Comparison of ENCODE assay signal across 2 cellular contexts in the genomic region with DNA sequence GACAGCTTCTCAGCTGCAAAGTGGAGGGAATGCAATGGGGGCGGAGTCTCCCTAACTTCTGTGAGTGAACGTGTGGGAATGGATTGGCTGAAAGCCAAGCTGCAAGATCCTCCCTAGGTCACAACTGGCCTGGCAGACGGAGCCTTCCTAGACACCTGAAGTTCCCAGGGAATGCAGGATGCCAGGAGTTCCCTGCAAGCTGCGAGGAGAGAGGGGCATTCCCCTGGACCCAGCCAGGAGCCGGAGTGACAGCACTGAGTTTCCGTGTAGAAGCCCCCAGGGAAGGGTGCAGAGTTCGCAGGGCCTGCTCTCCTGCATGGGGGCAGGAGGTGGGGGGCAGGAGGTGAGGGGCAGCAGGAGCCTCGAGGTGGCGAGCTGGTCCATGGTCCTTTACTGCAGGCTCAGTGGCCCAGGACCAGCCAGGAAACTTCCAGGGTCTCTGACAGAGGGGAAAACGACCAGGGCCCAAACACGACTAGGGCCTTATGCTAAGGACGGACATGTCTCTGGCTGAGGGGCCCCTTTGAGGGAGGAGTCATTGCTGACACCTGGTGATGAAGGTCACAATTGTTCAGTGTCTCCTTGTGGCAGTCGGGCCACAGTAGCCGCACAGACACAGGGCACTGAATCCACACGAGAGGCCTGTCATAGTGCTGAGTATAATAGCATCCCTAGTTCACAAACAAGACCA.
TF ChIP-seq lines count a peak whose summit lies in the region.

No MANE protein-coding gene starts in this region.

TF ChIP-seq in GM23338, 12 proteins besides CTCF, POLR2A, EP300 and RAD21 (continues in another document):
- TF ChIP-seq, protein P1, sequence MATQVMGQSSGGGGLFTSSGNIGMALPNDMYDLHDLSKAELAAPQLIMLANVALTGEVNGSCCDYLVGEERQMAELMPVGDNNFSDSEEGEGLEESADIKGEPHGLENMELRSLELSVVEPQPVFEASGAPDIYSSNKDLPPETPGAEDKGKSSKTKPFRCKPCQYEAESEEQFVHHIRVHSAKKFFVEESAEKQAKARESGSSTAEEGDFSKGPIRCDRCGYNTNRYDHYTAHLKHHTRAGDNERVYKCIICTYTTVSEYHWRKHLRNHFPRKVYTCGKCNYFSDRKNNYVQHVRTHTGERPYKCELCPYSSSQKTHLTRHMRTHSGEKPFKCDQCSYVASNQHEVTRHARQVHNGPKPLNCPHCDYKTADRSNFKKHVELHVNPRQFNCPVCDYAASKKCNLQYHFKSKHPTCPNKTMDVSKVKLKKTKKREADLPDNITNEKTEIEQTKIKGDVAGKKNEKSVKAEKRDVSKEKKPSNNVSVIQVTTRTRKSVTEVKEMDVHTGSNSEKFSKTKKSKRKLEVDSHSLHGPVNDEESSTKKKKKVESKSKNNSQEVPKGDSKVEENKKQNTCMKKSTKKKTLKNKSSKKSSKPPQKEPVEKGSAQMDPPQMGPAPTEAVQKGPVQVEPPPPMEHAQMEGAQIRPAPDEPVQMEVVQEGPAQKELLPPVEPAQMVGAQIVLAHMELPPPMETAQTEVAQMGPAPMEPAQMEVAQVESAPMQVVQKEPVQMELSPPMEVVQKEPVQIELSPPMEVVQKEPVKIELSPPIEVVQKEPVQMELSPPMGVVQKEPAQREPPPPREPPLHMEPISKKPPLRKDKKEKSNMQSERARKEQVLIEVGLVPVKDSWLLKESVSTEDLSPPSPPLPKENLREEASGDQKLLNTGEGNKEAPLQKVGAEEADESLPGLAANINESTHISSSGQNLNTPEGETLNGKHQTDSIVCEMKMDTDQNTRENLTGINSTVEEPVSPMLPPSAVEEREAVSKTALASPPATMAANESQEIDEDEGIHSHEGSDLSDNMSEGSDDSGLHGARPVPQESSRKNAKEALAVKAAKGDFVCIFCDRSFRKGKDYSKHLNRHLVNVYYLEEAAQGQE (IDR thresholded peaks at IDR 0.05; ENCODE audit: unreplicated experiment) = no peak
- TF ChIP-seq POLR2AphosphoS5 (IDR thresholded peaks at IDR 0.05; ENCODE audit: low read depth) = no peak
- TF ChIP-seq ZNF331 (CRISPR knock-in tag; IDR thresholded peaks at IDR 0.05; ENCODE audit: low read depth) = no peak
- TF ChIP-seq, protein P2, sequence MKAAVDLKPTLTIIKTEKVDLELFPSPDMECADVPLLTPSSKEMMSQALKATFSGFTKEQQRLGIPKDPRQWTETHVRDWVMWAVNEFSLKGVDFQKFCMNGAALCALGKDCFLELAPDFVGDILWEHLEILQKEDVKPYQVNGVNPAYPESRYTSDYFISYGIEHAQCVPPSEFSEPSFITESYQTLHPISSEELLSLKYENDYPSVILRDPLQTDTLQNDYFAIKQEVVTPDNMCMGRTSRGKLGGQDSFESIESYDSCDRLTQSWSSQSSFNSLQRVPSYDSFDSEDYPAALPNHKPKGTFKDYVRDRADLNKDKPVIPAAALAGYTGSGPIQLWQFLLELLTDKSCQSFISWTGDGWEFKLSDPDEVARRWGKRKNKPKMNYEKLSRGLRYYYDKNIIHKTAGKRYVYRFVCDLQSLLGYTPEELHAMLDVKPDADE (IDR thresholded peaks at IDR 0.05) = no peak
- no peak for TF ChIP-seq CREB1 (CRISPR knock-in tag; IDR thresholded peaks at IDR 0.05; ENCODE audit: low read depth)
- TF ChIP-seq NANOG (IDR thresholded peaks at IDR 0.05; ENCODE audit: borderline replicate concordance) = no peak
- TF ChIP-seq, protein P3, sequence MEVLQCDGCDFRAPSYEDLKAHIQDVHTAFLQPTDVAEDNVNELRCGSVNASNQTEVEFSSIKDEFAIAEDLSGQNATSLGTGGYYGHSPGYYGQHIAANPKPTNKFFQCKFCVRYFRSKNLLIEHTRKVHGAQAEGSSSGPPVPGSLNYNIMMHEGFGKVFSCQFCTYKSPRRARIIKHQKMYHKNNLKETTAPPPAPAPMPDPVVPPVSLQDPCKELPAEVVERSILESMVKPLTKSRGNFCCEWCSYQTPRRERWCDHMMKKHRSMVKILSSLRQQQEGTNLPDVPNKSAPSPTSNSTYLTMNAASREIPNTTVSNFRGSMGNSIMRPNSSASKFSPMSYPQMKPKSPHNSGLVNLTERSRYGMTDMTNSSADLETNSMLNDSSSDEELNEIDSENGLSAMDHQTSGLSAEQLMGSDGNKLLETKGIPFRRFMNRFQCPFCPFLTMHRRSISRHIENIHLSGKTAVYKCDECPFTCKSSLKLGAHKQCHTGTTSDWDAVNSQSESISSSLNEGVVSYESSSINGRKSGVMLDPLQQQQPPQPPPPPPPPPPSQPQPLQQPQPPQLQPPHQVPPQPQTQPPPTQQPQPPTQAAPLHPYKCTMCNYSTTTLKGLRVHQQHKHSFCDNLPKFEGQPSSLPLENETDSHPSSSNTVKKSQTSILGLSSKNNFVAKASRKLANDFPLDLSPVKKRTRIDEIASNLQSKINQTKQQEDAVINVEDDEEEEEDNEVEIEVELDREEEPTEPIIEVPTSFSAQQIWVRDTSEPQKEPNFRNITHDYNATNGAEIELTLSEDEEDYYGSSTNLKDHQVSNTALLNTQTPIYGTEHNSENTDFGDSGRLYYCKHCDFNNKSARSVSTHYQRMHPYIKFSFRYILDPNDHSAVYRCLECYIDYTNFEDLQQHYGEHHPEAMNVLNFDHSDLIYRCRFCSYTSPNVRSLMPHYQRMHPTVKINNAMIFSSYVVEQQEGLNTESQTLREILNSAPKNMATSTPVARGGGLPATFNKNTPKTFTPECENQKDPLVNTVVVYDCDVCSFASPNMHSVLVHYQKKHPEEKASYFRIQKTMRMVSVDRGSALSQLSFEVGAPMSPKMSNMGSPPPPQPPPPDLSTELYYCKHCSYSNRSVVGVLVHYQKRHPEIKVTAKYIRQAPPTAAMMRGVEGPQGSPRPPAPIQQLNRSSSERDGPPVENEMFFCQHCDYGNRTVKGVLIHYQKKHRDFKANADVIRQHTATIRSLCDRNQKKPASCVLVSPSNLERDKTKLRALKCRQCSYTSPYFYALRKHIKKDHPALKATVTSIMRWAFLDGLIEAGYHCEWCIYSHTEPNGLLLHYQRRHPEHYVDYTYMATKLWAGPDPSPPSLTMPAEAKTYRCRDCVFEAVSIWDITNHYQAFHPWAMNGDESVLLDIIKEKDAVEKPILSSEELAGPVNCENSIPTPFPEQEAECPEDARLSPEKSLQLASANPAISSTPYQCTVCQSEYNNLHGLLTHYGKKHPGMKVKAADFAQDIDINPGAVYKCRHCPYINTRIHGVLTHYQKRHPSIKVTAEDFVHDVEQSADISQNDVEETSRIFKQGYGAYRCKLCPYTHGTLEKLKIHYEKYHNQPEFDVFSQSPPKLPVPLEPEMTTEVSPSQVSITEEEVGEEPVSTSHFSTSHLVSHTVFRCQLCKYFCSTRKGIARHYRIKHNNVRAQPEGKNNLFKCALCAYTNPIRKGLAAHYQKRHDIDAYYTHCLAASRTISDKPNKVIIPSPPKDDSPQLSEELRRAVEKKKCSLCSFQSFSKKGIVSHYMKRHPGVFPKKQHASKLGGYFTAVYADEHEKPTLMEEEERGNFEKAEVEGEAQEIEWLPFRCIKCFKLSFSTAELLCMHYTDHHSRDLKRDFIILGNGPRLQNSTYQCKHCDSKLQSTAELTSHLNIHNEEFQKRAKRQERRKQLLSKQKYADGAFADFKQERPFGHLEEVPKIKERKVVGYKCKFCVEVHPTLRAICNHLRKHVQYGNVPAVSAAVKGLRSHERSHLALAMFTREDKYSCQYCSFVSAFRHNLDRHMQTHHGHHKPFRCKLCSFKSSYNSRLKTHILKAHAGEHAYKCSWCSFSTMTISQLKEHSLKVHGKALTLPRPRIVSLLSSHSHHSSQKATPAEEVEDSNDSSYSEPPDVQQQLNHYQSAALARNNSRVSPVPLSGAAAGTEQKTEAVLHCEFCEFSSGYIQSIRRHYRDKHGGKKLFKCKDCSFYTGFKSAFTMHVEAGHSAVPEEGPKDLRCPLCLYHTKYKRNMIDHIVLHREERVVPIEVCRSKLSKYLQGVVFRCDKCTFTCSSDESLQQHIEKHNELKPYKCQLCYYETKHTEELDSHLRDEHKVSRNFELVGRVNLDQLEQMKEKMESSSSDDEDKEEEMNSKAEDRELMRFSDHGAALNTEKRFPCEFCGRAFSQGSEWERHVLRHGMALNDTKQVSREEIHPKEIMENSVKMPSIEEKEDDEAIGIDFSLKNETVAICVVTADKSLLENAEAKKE (CRISPR knock-in tag; IDR thresholded peaks at IDR 0.05) = no peak
- no peak for TF ChIP-seq EZH2 (IDR thresholded peaks at IDR 0.05; ENCODE audit: low read depth, unreplicated experiment)

TF ChIP-seq in IMR-90, 13 proteins besides CTCF, POLR2A, EP300 and RAD21:
- TF ChIP-seq FOS (IDR thresholded peaks at IDR 0.05; ENCODE audit: low read depth, low read length) (no peak), MXI1 (IDR thresholded peaks at IDR 0.05; ENCODE audit: borderline replicate concordance, low read depth, low read length) (no peak), MAZ (IDR thresholded peaks at IDR 0.05; ENCODE audit: borderline replicate concordance, low read depth, low read length) (no peak), RCOR1 (IDR thresholded peaks at IDR 0.05; ENCODE audit: insufficient replicate concordance, low read length) (no peak), NFE2L2 (IDR thresholded peaks at IDR 0.05; ENCODE audit: low read depth, low read length) (no peak)
- TF ChIP-seq, protein P4, sequence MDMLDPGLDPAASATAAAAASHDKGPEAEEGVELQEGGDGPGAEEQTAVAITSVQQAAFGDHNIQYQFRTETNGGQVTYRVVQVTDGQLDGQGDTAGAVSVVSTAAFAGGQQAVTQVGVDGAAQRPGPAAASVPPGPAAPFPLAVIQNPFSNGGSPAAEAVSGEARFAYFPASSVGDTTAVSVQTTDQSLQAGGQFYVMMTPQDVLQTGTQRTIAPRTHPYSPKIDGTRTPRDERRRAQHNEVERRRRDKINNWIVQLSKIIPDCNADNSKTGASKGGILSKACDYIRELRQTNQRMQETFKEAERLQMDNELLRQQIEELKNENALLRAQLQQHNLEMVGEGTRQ (IDR thresholded peaks at IDR 0.05; ENCODE audit: low read depth, low read length) = no peak
